Comparison of ENCODE assay signal across 14 cellular contexts in genomic region chr1:203428981-203429599, GRCh38. TPM values are rescaled to one million over a fixed set of nuclear protein-coding genes. Genes with fewer than 3 reads are reported as not detected.
DNase-seq lines count a peak whose midpoint lies in the region; ATAC-seq, FAIRE-seq and TF ChIP-seq lines count a peak whose summit lies in the region.
"Had no signal": no experiment of that assay in that cellular context is flagged by ENCODE, and none has a peak within 500 bp of the region (broad histone marks: within the 10 kb centered on the region; RNA-seq: fewer than 3 reads in every experiment).

No MANE protein-coding gene starts in this region.

- TF ChIP-seq CTCF in GM12878 (IDR thresholded peaks at IDR 0.05 in 2 of 3, conservative IDR thresholded peaks at IDR 0.05 in 1 of 3; ENCODE audit: control insufficient read depth in 2 of 3, extremely low read depth in 1 of 3, insufficient read depth in 1 of 3, low read depth in 3 of 3, low read length in 3 of 3) (no peak), brain microvascular endothelial cell (IDR thresholded peaks at IDR 0.05; ENCODE audit: low read depth, low read length, missing control alignments) (no peak), coronary artery (IDR thresholded peaks at IDR 0.05) (no peak)

- no peaks in the 10 kb centered on the region for H4K20me1 ChIP-seq in GM12878 (ENCODE audit: control insufficient read depth, insufficient read depth)

- H3K9ac ChIP-seq in GM12878 (ENCODE audit: control insufficient read depth, insufficient read depth, low read length) = peak overlapping the region; percentile 24; the same call in 1 of the 2 replicates

- H3K9me3 ChIP-seq in GM12878 (replicated peaks; ENCODE audit: control insufficient read depth, insufficient read depth, low read length) (no peaks in the 10 kb centered on the region), small intestine (ENCODE audit: control insufficient read depth, low read depth) (no peaks in the 10 kb centered on the region)
- H3K9me3 ChIP-seq: esophagus muscularis mucosa had no signal

- H3K79me2 ChIP-seq in GM12878 (ENCODE audit: control insufficient read depth, insufficient read depth, low read length) = no peaks in the 10 kb centered on the region

- peak overlapping the region; percentile 72 for H3K4me2 ChIP-seq in GM12878 (ENCODE audit: control insufficient read depth, insufficient read depth)

- peaks cover 13% of the 10 kb centered on the region for H3K4me1 ChIP-seq in GM12878 (ENCODE audit: control insufficient read depth, insufficient read depth, low read length)
- peaks cover 0 to 3% of the 10 kb centered on the region in 2 donors for H3K4me1 ChIP-seq in small intestine (ENCODE audit: control insufficient read depth in 2 of 2, insufficient read depth in 1 of 2, low read depth in 1 of 2, low read length in 1 of 2)

- RAD21 ChIA-PET in GM12878 (lab: Charles Lee; ENCODE audit: unreplicated experiment) = interaction anchor here (0.9 to 3.2 kb wide), 12 partner anchors 10 to 162 kb away, joined by 3 to 39 read pairs (median 4); no protein-coding TSS in a partner anchor

- POLR2A ChIA-PET in GM12878 (lab: Charles Lee) = interaction anchor here (0.7 to 3.2 kb wide), 8 partner anchors 43 to 154 kb away, joined by 3 to 26 read pairs (median 3); no protein-coding TSS in a partner anchor

- no peak for TF ChIP-seq RAD21 in GM12878 (IDR thresholded peaks at IDR 0.05; ENCODE audit: insufficient read depth, low read depth, low read length)

- H3K4me3 ChIP-seq in GM12878 (no peak overlapping the region), small intestine (ENCODE audit: low read depth in 1 of 2, low read length in 2 of 2) (peak overlapping the region in 1 of 2 donors; percentile 72), brain microvascular endothelial cell (ENCODE audit: low read depth, low read length) (no peak overlapping the region), coronary artery (no peak overlapping the region)
- H3K4me3 ChIP-seq: esophagus muscularis mucosa had no signal

- CTCF ChIA-PET in GM12878 (lab: Yijun Ruan, JAX) = interaction anchor here (0.8 to 7.7 kb wide), 15 partner anchors 10 to 162 kb away, joined by 3 to 61 read pairs (median 4); no protein-coding TSS in a partner anchor

- 5% methylated on average over 11 of the region's 11 CpGs for WGBS in GM12878 (ENCODE audit: insufficient coverage, insufficient replicate concordance, low lambda C conversion rate, missing lambda C conversion rate)
- 13 to 48% (median 25%) methylated on average over 11 of the region's 11 CpGs for WGBS in small intestine, 3 donors

- intact Hi-C loops in GM12878 (cut with micrococcal nuclease; ENCODE audit: unreplicated experiment) = loop anchor here (1.0 kb wide), 1 partner anchor 48 kb away; no protein-coding TSS in a partner anchor

- H3K27me3 ChIP-seq in GM12878 (replicated peaks in 1 of 2; ENCODE audit: control insufficient read depth in 2 of 2, insufficient read depth in 2 of 2, low read length in 1 of 2) (no peaks in the 10 kb centered on the region), small intestine (ENCODE audit: control insufficient read depth in 2 of 2, insufficient read depth in 2 of 2, low read length in 2 of 2) (no peaks in the 10 kb centered on the region), brain microvascular endothelial cell (replicated peaks) (peaks cover 20% of the 10 kb centered on the region)
- H3K27me3 ChIP-seq: esophagus muscularis mucosa had no signal

- SMC1A ChIA-PET in GM12878 (lab: Charles Lee; ENCODE audit: uncharacterized antibody, unreplicated experiment) = interaction anchor here (0.6 to 2.4 kb wide), 20 partner anchors 11 to 156 kb away, joined by 3 to 16 read pairs (median 4); no protein-coding TSS in a partner anchor

- peak overlapping the region; percentile 56 for H2AFZ ChIP-seq in GM12878 (ENCODE audit: control insufficient read depth, low read depth, low read length)

- H3K27ac ChIP-seq in GM12878 (ENCODE audit: control insufficient read depth, insufficient read depth) (peak overlapping the region; percentile 70), small intestine (ENCODE audit: low read depth in 1 of 2, low read length in 1 of 2) (peak overlapping the region; percentile 70 to 89), brain microvascular endothelial cell (no peak overlapping the region), coronary artery (no peak overlapping the region)
- H3K27ac ChIP-seq: esophagus muscularis mucosa had no signal

- in situ Hi-C loops in GM12878 (cut with MboI) (no loop called here), brain microvascular endothelial cell (cut with HindIII; ENCODE audit: low pct_ligation_motif_present, low sequenced_read_pairs) (no loop called here)

- DNase-seq in GM12892 (ENCODE audit: insufficient read length) (no peak), NCI-H2081 treated with DMSO at 0.1 percent for 48 hours (lab: John Stamatoyannopoulos, UW) (peak; percentile 4), GM12878 (ENCODE audit: low read depth, low spot score) (peak; percentile 70), small intestine (peak; percentile 98), brain microvascular endothelial cell (no peak), GOT3 (lab: John Stamatoyannopoulos, UW) (no peak), coronary artery (ENCODE audit: low spot score) (no peak)
- DNase-seq: activated CD8-positive, alpha-beta memory T cell treated with anti-CD3 and anti-CD28 coated beads, Interleukin-2, amount 10 ng/mL, durations not matched to agents 7 days and 5 days; NCI-H1930; stimulated activated CD4-positive, alpha-beta T cell treated with anti-CD3 and anti-CD28 coated beads, Interleukin-4, amount 100 ng/mL, for 24 hours had no signal

- FAIRE-seq in GM12892 (lab: Jason Lieb, UNC) = peak; percentile 87
- FAIRE-seq in GM12878 (lab: Jason Lieb, UNC) = no peak
- FAIRE-seq in small intestine (lab: Jason Lieb, UNC) = no peak
- FAIRE-seq: H1 had no signal

- peak in 1 of 2 experiments; percentile 48; a peak in 1 of 4 replicates for TF ChIP-seq EP300 in GM12878 (IDR thresholded peaks at IDR 0.05; ENCODE audit: borderline replicate concordance in 1 of 2, control insufficient read depth in 1 of 2, low read depth in 2 of 2, low read length in 2 of 2)

- TF ChIP-seq POLR2A in GM12892 (IDR thresholded peaks at IDR 0.05; ENCODE audit: low read depth, low read length) (peak; percentile 56; the same call in 1 of the 2 replicates), GM12878 (IDR thresholded peaks at IDR 0.05; ENCODE audit: low read depth, low read length) (0 out of 2 replicates have a peak, but pooled peaks have one; percentile 22)

- H3K36me3 ChIP-seq in GM12878 (ENCODE audit: control insufficient read depth in 2 of 2, insufficient read depth in 2 of 2, low read length in 1 of 2) = no peaks in the 10 kb centered on the region
- peaks cover 0 to 3% of the 10 kb centered on the region in 2 donors for H3K36me3 ChIP-seq in small intestine (ENCODE audit: control insufficient read depth in 2 of 2, insufficient read depth in 2 of 2, low read length in 2 of 2)
- H3K36me3 ChIP-seq in brain microvascular endothelial cell (replicated peaks) = no peaks in the 10 kb centered on the region
- H3K36me3 ChIP-seq: esophagus muscularis mucosa had no signal

- TSS peak; percentile 86 for BruUV-seq in GM12878 (replicated peaks; lab: Mats Ljungman, UMichigan)

- ATAC-seq in GM12878 = peak; percentile 97
- no peak for ATAC-seq in GM19463 (IDR thresholded peaks at IDR 0.05; ENCODE audit: unreplicated experiment)
- ATAC-seq: activated CD8-positive, alpha-beta memory T cell treated with anti-CD3 and anti-CD28 coated beads, Interleukin-2, amount 10 ng/mL, durations not matched to agents 7 days and 5 days; Right ventricle myocardium inferior had no signal

TF ChIP-seq in GM12878, 131 proteins besides CTCF, POLR2A, EP300 and RAD21 (continues in another document):
- TF ChIP-seq PBX3 (IDR thresholded peaks at IDR 0.05; ENCODE audit: insufficient replicate concordance, low read depth, low read length) (no peak), MLLT1 (IDR thresholded peaks at IDR 0.05) (no peak; the same call in 1 of the 2 replicates)

RNA-seq across cellular contexts. Expression of gene PRELP, which starts 46.5 kb away (rescaled TPM):
- polyA plus RNA-seq in GM12892 (2012; ENCODE audit: missing spikeins) = not detected
- not detected in 2 replicates for total RNA-seq in GM12878 (2013; cell fraction: nucleolus; rRNA removed)
- total RNA-seq in GM12878 (2014; rRNA removed) (not detected in 2 replicates), GM12878 (2014; rRNA removed; fragmentation: Illumina TruSeq; extraction: Trizol) (not detected in 2 replicates), GM12878 (2021) (0.05 TPM in 2 replicates)
- not detected for polyA plus RNA-seq in GM12878 (2011; ENCODE audit: low read depth)
- polyA plus RNA-seq in GM12878 (2011; rRNA removed) (not detected in 2 replicates), GM12878 (2014; fragmentation: Illumina TruSeq; extraction: Trizol) (not detected in 2 replicates), GM12878 (2014; fragmentation: Nextera tagmentation; extraction: Ambion mirVana) (not detected), GM12878 (2014; rRNA removed) (not detected in 2 replicates), GM12878 (2016; fragmentation: Nextera tagmentation; extraction: Ambion mirVana) (under 1 TPM in 1 of 2 experiments, not detected in 1; 0.03 TPM), small intestine (10 to 100 TPM in 1 of 3 donors, under 1 TPM in 2; 0.22 to 27.0 (median 0.54) TPM)
- polyA plus RNA-seq in GM12878 (2011; cell fraction: cytosol; rRNA removed) = not detected in 2 replicates
- not detected in 2 replicates for polyA plus RNA-seq in GM12878 (2011; cell fraction: nucleus; rRNA removed)
- polyA plus RNA-seq in GM12878 (2012) = not detected in 2 replicates
- polyA minus RNA-seq in GM12878 (2011; rRNA and poly(A)+ RNA removed) = not detected in 2 replicates
- polyA minus RNA-seq in GM12878 (2011; cell fraction: cytosol; rRNA and poly(A)+ RNA removed) = not detected in 2 replicates
- not detected in 2 replicates for polyA minus RNA-seq in GM12878 (2011; cell fraction: nucleus; rRNA and poly(A)+ RNA removed)
- total RNA-seq: activated CD8-positive, alpha-beta memory T cell treated with anti-CD3 and anti-CD28 coated beads, Interleukin-2, amount 10 ng/mL, durations not matched to agents 7 days and 5 days had no signal

Comparison
In these comparisons a context has a peak if more than half of its experiments do, and no peak if none do; other contexts are left out.
1. DNase-seq: peak in NCI-H2081 treated with DMSO at 0.1 percent for 48 hours (single experiment), GM12878 (single experiment) and small intestine (single experiment); none in GM12892 (single experiment), brain microvascular endothelial cell (single experiment), GOT3 (single experiment) and coronary artery (single experiment).
2. H3K27ac ChIP-seq: peak in GM12878 (single experiment) and small intestine (2 of 2); none in brain microvascular endothelial cell (single experiment) and coronary artery (0 of 2).